ENCODE assay signal across 3 cellular contexts in genomic region chr3:34367521-34367920, GRCh38.
"Had no signal": no experiment of that assay in that cellular context is flagged by ENCODE, and none has a peak within 500 bp of the region (broad histone marks: within the 10 kb centered on the region; RNA-seq: fewer than 3 reads in every experiment).

No MANE protein-coding gene starts in this region.

- H3K4me3 ChIP-seq: GM12878 had no signal

- DNase-seq: GDM1, GF-D8 had no signal
